In the genomic region with DNA sequence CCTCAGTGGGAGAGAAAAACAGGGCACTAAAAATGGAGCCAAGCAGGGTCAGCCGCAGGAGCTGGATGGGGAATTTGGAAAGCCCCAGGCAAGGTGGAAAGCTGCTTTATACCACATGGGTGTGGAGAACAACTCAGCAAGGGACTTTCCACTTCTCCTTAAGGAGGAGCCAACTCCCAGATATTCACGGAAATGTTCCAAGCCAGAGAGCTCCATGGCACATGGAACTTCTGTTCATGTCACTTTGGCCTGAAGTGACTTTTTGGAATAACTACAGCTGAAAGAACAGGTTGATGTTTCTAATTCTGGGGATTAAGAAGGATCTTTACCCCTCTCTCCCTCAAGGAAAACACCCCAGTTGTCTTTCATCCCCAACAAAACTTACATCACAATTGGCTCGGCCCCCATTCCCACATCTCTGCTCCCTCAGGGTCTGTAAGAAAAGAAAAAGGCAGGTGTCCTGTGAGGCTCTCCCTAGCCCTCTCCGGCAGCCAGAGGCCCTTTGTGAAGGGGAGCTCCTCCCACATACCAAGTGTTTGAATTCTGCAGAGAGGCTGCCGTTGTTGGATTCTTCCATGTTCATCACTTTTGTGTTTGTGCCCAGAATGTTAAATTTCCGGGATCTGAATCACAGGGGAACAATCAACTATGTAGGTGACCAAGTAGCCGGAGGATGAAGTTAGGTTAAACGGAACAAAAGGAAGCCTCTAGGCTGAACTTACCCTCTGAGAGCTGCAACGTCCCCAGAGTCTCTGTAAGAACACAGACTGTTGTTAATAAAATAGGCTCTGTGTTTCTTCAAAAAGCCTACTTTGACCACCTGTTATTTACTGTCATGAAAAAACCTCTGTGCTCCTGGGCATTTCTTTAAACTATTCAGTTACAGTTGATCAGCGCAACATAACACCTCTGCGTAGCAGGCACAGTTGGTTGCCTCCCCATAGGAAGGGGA, we compare ENCODE assay signal across 8 cellular contexts. TPM values are rescaled to one million over a fixed set of nuclear protein-coding genes. Genes with fewer than 3 reads are reported as not detected.
DNase-seq lines count a peak whose midpoint lies in the region; ATAC-seq, FAIRE-seq and TF ChIP-seq lines count a peak whose summit lies in the region.

No MANE protein-coding gene starts in this region.

- in situ Hi-C loops in SK-MEL-5 (cut with HindIII; ENCODE audit: low pct_unique_long_range_greater_than_20kb, low sequenced_read_pairs): no loop called here

- FAIRE-seq in GM18507 (lab: Jason Lieb, UNC): peak; percentile 18

- intact Hi-C loops in prostate gland (cut with DNase I): loop anchor here (5.0 kb wide), 1 partner anchor 58 kb away; the partner anchor contains the start of gene STAT3

- H3K27me3 ChIP-seq in prostate gland (replicated peaks; ENCODE audit: insufficient read depth): no peaks in the 10 kb centered on the region

- no peak for DNase-seq in GM18507 (ENCODE audit: extremely low spot score, insufficient read length, low read depth)
- peak; percentile 93 for DNase-seq in SK-MEL-5 (ENCODE audit: low read depth, low spot score)
- peak; percentile 88 for DNase-seq in fibroblast of the aortic adventitia (ENCODE audit: low read depth)
- DNase-seq in prostate gland (ENCODE audit: low spot score): peak; percentile 43
- no peak for DNase-seq in GM10248 (ENCODE audit: extremely low spot score)
- no peak for DNase-seq in DMS 273 treated with DMSO at 0.1 percent for 48 hours (lab: John Stamatoyannopoulos, UW)
- no peak for DNase-seq in NCI-H526 treated with DMSO at 0.1 percent for 48 hours (lab: John Stamatoyannopoulos, UW)

- H3K9me3 ChIP-seq in prostate gland: no peaks in the 10 kb centered on the region

- POLR2A ChIA-PET in GM10248 (lab: Yijun Ruan, JAX): no interaction called here

- TF ChIP-seq CTCF in fibroblast of the aortic adventitia (IDR thresholded peaks at IDR 0.05; ENCODE audit: insufficient read depth, low read length) (no peak), prostate gland (IDR thresholded peaks at IDR 0.05) (no peak), GM10248 (IDR thresholded peaks at IDR 0.05; ENCODE audit: control extremely low read depth, extremely low read depth, low read depth, missing control alignments) (no peak)

- no peaks in the 10 kb centered on the region for H3K4me1 ChIP-seq in prostate gland (replicated peaks)

- 22% methylated on average over 11 of the region's 11 CpGs for WGBS in prostate gland

- H3K36me3 ChIP-seq in prostate gland: peaks cover 0 to 23% of the 10 kb centered on the region in 2 donors

- TF ChIP-seq POLR2A in prostate gland (IDR thresholded peaks at IDR 0.05): no peak

- ATAC-seq in GM18517 (IDR thresholded peaks at IDR 0.05; ENCODE audit: unreplicated experiment): no peak

- H3K4me3 ChIP-seq in fibroblast of the aortic adventitia (ENCODE audit: low read depth, low read length): no peak overlapping the region
- H3K4me3 ChIP-seq in prostate gland: no peak overlapping the region

- CTCF ChIA-PET in GM10248 (lab: Yijun Ruan, JAX): interaction anchor here (1.2 to 31.0 kb wide), 2 partner anchors 73 to 198 kb away, joined by 6 to 890 read pairs; partner anchors contain the start of gene STAT3

- H3K27ac ChIP-seq in prostate gland: peak overlapping the region; percentile 49 to 51

RNA-seq across cellular contexts. Expression of gene STAT5A, which starts 41.0 kb away (rescaled TPM):
- 2.9 and 3.5 TPM in 2 replicates for total RNA-seq in SK-MEL-5 (2014; rRNA removed; shearing (Covaris generic))
- polyA plus RNA-seq in SK-MEL-5 (2015; cell fraction: cytosol; rRNA removed): 1.7 and 2.5 TPM in 2 replicates
- polyA plus RNA-seq in SK-MEL-5 (2015; cell fraction: nucleus; rRNA removed): 3.1 and 4.1 TPM in 2 replicates
- total RNA-seq in fibroblast of the aortic adventitia (ENCODE audit: low replicate concordance) (25.2 and 27.3 TPM in 2 replicates), prostate gland (10 to 100 TPM; 31.1 to 45.8 TPM)

RNA-seq across cellular contexts. Expression of gene STAT5B, which starts 53.1 kb away (rescaled TPM):
- 33.4 and 37.2 TPM in 2 replicates for total RNA-seq in SK-MEL-5 (2014; rRNA removed; shearing (Covaris generic))
- polyA plus RNA-seq in SK-MEL-5 (2015; cell fraction: cytosol; rRNA removed): 42.9 and 48.2 TPM in 2 replicates
- polyA plus RNA-seq in SK-MEL-5 (2015; cell fraction: nucleus; rRNA removed): 87.6 and 95.2 TPM in 2 replicates
- total RNA-seq in fibroblast of the aortic adventitia (ENCODE audit: low replicate concordance) (14.1 and 23.0 TPM in 2 replicates), prostate gland (10 to 100 TPM; 58.0 to 83.8 TPM)

RNA-seq across cellular contexts. Expression of gene STAT3, which starts 58.9 kb away (rescaled TPM):
- total RNA-seq in SK-MEL-5 (2014; rRNA removed; shearing (Covaris generic)): 99.5 and 103 TPM in 2 replicates
- polyA plus RNA-seq in SK-MEL-5 (2015; cell fraction: cytosol; rRNA removed): 141 and 176 TPM in 2 replicates
- polyA plus RNA-seq in SK-MEL-5 (2015; cell fraction: nucleus; rRNA removed): 117 and 121 TPM in 2 replicates
- total RNA-seq in fibroblast of the aortic adventitia (ENCODE audit: low replicate concordance): 103 and 137 TPM in 2 replicates
- 100 to 1,000 TPM; 188 to 230 TPM for total RNA-seq in prostate gland

Comparison
In these comparisons a context has a peak if more than half of its experiments do, and no peak if none do; other contexts are left out.
1. DNase-seq: peak in SK-MEL-5 (single experiment), fibroblast of the aortic adventitia (single experiment) and prostate gland (single experiment); none in GM18507 (single experiment), GM10248 (single experiment), DMS 273 treated with DMSO at 0.1 percent for 48 hours (single experiment) and NCI-H526 treated with DMSO at 0.1 percent for 48 hours (single experiment).